In genomic region chr3:158801200-158801599, GRCh38 we compare ENCODE assay signal across 8 cellular contexts. TPM values are rescaled to one million over a fixed set of nuclear protein-coding genes. Genes with fewer than 3 reads are reported as not detected.
DNase-seq lines count a peak whose midpoint lies in the region; ATAC-seq and TF ChIP-seq lines count a peak whose summit lies in the region.

No MANE protein-coding gene starts in this region.

- H3K4me1 Mint-ChIP-seq in T-helper 17 cell, result peaks cover 23% of the 10 kb centered on the region

- H3K14ac ChIP-seq in neuronal stem cell (ENCODE audit: low read length), result no peak overlapping the region

- H3K18ac ChIP-seq in neuronal stem cell (ENCODE audit: low read length), result no peak overlapping the region

- H3K4me2 ChIP-seq in neuronal stem cell (ENCODE audit: insufficient read depth, low read length, poor library complexity, severe bottlenecking), result peak overlapping the region; percentile 72

- no CpG with 5 or more reads among the region's 11 CpGs for WGBS in neuronal stem cell (ENCODE audit: extremely low coverage in 2 of 2, insufficient read length in 2 of 2, insufficient replicate concordance in 1 of 2), 2 donors

- H2AK5ac ChIP-seq in neuronal stem cell (ENCODE audit: low read depth, low read length), result no peak overlapping the region

- no peaks in the 10 kb centered on the region for H3K79me1 ChIP-seq in neuronal stem cell (ENCODE audit: low read depth, low read length)

- no peaks in the 10 kb centered on the region for H3K9me3 ChIP-seq in T-helper 17 cell (ENCODE audit: control insufficient read depth, low read length, poor library complexity, severe bottlenecking)
- H3K9me3 ChIP-seq in neuronal stem cell (replicated peaks in 1 of 2; ENCODE audit: control insufficient read depth in 2 of 2, insufficient read depth in 1 of 2, low read depth in 1 of 2, low read length in 2 of 2), result no peaks in the 10 kb centered on the region

- no peak overlapping the region for H4K8ac ChIP-seq in neuronal stem cell (ENCODE audit: low read depth, low read length)

- H2BK120ac ChIP-seq in neuronal stem cell (ENCODE audit: low read depth, low read length), result no peak overlapping the region

- H3K27me3 ChIP-seq in H7 (ENCODE audit: control insufficient read depth, insufficient read depth, low read length), result peaks cover 21% of the 10 kb centered on the region
- H3K27me3 ChIP-seq in neuronal stem cell (ENCODE audit: control insufficient read depth in 3 of 3, insufficient read depth in 3 of 3, low read depth in 1 of 3, low read length in 3 of 3), result peaks cover 0 to 16% (median 8%) of the 10 kb centered on the region in 3 experiments

- no peaks in the 10 kb centered on the region for H3K4me1 ChIP-seq in neuronal stem cell (ENCODE audit: control insufficient read depth in 2 of 2, insufficient read depth in 1 of 2, low read depth in 1 of 2, low read length in 2 of 2)

- H3K27ac ChIP-seq in neuronal stem cell (replicated peaks; ENCODE audit: low read length), result no peak overlapping the region

- H3K23ac ChIP-seq in neuronal stem cell (ENCODE audit: low read depth, low read length, poor library complexity), result no peak overlapping the region

- H2BK5ac ChIP-seq in neuronal stem cell (ENCODE audit: low read length), result no peak overlapping the region

- no peak overlapping the region for H2BK15ac ChIP-seq in neuronal stem cell (ENCODE audit: low read length)

- no peak for TF ChIP-seq CTCF in fibroblast of mammary gland (conservative IDR thresholded peaks at IDR 0.05; ENCODE audit: control insufficient read depth, insufficient read depth, low read depth, low read length)

- H3K27me3 Mint-ChIP-seq in T-helper 17 cell, result no peaks in the 10 kb centered on the region

- H2AFZ ChIP-seq in neuronal stem cell (ENCODE audit: low read length), result peak overlapping the region; percentile 97

- no peak overlapping the region for H2BK12ac ChIP-seq in neuronal stem cell (ENCODE audit: low read length)

- H3K27ac Mint-ChIP-seq in T-helper 17 cell, result peak overlapping the region; percentile 93

- no peak overlapping the region for H3K9ac ChIP-seq in neuronal stem cell (ENCODE audit: low read depth, low read length, poor library complexity)

- H3K36me3 ChIP-seq in H7 (replicated peaks; ENCODE audit: control insufficient read depth, insufficient read depth, low read length), result no peaks in the 10 kb centered on the region
- H3K36me3 ChIP-seq in neuronal stem cell (replicated peaks in 1 of 2; ENCODE audit: control insufficient read depth in 2 of 2, insufficient read depth in 2 of 2, low read length in 2 of 2), result no peaks in the 10 kb centered on the region

- H3K36me3 Mint-ChIP-seq in T-helper 17 cell (ENCODE audit: low read depth), result peaks cover 4% of the 10 kb centered on the region

- H4K91ac ChIP-seq in neuronal stem cell (ENCODE audit: low read depth, low read length, poor library complexity), result no peak overlapping the region

- H3K4me3 ChIP-seq in H7 (ENCODE audit: insufficient read depth, low read depth, low read length) (peak overlapping the region; percentile 77), fibroblast of mammary gland (ENCODE audit: control insufficient read depth, low read depth, low read length) (peak overlapping the region; percentile 94), neuronal stem cell (ENCODE audit: low read length in 2 of 2) (peak overlapping the region; percentile 79 to 88)

- no peak overlapping the region for H3K4ac ChIP-seq in neuronal stem cell (ENCODE audit: low read length)

- H3K4me3 Mint-ChIP-seq in T-helper 17 cell, result peak overlapping the region; percentile 89

- ATAC-seq in T-helper 17 cell (no peak), GM18498 (IDR thresholded peaks at IDR 0.05; ENCODE audit: unreplicated experiment) (no peak), HG02885 (IDR thresholded peaks at IDR 0.05; ENCODE audit: poor library complexity, unreplicated experiment) (no peak), GM18519 (IDR thresholded peaks at IDR 0.05; ENCODE audit: low FRiP score, unreplicated experiment) (no peak)

- DNase-seq in H7 (peak; percentile 44), T-helper 17 cell (no peak), fibroblast of mammary gland (ENCODE audit: low read depth) (peak; percentile 36), neuronal stem cell (ENCODE audit: low spot score) (peak; percentile 12), NCI-H2196 treated with DMSO at 0.1 percent for 48 hours (lab: John Stamatoyannopoulos, UW; ENCODE audit: unreplicated experiment) (no peak)

RNA-seq across cellular contexts. Expression of gene MFSD1, which starts 0.7 kb away (rescaled TPM):
- total RNA-seq in H7 (2014; rRNA removed; shearing (Covaris generic)), result 9.3 and 11.2 TPM in 2 replicates
- 10 to 100 TPM; 25.1 to 78.2 TPM for total RNA-seq in T-helper 17 cell
- 4.2 TPM for polyA plus RNA-seq in neuronal stem cell (2013, experiment 1 of 2)
- polyA plus RNA-seq in neuronal stem cell (2013, experiment 2 of 2), result 3.4 TPM

Comparison
In these comparisons a context has a peak if more than half of its experiments do, and no peak if none do; other contexts are left out.
1. DNase-seq: peak in H7 (single experiment), fibroblast of mammary gland (single experiment) and neuronal stem cell (single experiment); none in T-helper 17 cell (0 of 3) and NCI-H2196 treated with DMSO at 0.1 percent for 48 hours (single experiment).
2. Peak in every context shown above with its lines, with median percentiles within 50 percentile points of each other: H3K4me3 ChIP-seq.